Comparison of ENCODE assay signal across 1 cellular context in the genomic region with DNA sequence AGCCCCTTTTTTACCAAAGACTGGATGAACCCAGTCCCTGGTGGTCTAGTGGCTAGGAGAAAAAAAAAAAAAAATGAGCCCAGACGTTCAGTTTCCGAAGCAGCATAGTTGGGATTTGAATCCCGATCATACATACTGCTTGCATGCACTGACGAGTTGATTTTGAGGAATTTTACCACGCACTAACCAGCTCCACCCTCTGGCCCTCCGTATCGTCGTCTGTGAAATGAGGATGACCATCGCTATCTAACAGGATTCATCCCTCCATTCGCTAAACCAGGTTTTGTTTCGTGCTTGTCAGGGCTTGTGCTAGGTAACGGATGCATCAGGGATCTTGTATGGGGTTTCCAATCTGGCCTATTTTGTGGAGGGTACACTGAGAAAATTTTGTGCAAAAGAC.
TF ChIP-seq lines count a peak whose summit lies in the region.

No MANE protein-coding gene starts in this region.

TF ChIP-seq in GM23338, 12 proteins besides CTCF, POLR2A, EP300 and RAD21:
- TF ChIP-seq, protein P1, sequence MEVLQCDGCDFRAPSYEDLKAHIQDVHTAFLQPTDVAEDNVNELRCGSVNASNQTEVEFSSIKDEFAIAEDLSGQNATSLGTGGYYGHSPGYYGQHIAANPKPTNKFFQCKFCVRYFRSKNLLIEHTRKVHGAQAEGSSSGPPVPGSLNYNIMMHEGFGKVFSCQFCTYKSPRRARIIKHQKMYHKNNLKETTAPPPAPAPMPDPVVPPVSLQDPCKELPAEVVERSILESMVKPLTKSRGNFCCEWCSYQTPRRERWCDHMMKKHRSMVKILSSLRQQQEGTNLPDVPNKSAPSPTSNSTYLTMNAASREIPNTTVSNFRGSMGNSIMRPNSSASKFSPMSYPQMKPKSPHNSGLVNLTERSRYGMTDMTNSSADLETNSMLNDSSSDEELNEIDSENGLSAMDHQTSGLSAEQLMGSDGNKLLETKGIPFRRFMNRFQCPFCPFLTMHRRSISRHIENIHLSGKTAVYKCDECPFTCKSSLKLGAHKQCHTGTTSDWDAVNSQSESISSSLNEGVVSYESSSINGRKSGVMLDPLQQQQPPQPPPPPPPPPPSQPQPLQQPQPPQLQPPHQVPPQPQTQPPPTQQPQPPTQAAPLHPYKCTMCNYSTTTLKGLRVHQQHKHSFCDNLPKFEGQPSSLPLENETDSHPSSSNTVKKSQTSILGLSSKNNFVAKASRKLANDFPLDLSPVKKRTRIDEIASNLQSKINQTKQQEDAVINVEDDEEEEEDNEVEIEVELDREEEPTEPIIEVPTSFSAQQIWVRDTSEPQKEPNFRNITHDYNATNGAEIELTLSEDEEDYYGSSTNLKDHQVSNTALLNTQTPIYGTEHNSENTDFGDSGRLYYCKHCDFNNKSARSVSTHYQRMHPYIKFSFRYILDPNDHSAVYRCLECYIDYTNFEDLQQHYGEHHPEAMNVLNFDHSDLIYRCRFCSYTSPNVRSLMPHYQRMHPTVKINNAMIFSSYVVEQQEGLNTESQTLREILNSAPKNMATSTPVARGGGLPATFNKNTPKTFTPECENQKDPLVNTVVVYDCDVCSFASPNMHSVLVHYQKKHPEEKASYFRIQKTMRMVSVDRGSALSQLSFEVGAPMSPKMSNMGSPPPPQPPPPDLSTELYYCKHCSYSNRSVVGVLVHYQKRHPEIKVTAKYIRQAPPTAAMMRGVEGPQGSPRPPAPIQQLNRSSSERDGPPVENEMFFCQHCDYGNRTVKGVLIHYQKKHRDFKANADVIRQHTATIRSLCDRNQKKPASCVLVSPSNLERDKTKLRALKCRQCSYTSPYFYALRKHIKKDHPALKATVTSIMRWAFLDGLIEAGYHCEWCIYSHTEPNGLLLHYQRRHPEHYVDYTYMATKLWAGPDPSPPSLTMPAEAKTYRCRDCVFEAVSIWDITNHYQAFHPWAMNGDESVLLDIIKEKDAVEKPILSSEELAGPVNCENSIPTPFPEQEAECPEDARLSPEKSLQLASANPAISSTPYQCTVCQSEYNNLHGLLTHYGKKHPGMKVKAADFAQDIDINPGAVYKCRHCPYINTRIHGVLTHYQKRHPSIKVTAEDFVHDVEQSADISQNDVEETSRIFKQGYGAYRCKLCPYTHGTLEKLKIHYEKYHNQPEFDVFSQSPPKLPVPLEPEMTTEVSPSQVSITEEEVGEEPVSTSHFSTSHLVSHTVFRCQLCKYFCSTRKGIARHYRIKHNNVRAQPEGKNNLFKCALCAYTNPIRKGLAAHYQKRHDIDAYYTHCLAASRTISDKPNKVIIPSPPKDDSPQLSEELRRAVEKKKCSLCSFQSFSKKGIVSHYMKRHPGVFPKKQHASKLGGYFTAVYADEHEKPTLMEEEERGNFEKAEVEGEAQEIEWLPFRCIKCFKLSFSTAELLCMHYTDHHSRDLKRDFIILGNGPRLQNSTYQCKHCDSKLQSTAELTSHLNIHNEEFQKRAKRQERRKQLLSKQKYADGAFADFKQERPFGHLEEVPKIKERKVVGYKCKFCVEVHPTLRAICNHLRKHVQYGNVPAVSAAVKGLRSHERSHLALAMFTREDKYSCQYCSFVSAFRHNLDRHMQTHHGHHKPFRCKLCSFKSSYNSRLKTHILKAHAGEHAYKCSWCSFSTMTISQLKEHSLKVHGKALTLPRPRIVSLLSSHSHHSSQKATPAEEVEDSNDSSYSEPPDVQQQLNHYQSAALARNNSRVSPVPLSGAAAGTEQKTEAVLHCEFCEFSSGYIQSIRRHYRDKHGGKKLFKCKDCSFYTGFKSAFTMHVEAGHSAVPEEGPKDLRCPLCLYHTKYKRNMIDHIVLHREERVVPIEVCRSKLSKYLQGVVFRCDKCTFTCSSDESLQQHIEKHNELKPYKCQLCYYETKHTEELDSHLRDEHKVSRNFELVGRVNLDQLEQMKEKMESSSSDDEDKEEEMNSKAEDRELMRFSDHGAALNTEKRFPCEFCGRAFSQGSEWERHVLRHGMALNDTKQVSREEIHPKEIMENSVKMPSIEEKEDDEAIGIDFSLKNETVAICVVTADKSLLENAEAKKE (CRISPR knock-in tag; IDR thresholded peaks at IDR 0.05), result no peak
- TF ChIP-seq EZH2phosphoT487 (IDR thresholded peaks at IDR 0.05; ENCODE audit: unreplicated experiment) (no peak), NANOG (IDR thresholded peaks at IDR 0.05; ENCODE audit: borderline replicate concordance) (no peak), ZNF114 (CRISPR knock-in tag; IDR thresholded peaks at IDR 0.05) (no peak), EZH2 (IDR thresholded peaks at IDR 0.05; ENCODE audit: low read depth, unreplicated experiment) (no peak), JUNB (IDR thresholded peaks at IDR 0.05; ENCODE audit: unreplicated experiment) (no peak), POLR2AphosphoS5 (IDR thresholded peaks at IDR 0.05; ENCODE audit: low read depth) (no peak), STAT1 (IDR thresholded peaks at IDR 0.05; ENCODE audit: unreplicated experiment) (no peak), REST (IDR thresholded peaks at IDR 0.05; ENCODE audit: unreplicated experiment) (no peak), ZNF331 (CRISPR knock-in tag; IDR thresholded peaks at IDR 0.05; ENCODE audit: low read depth) (no peak), CREB1 (CRISPR knock-in tag; IDR thresholded peaks at IDR 0.05; ENCODE audit: low read depth) (no peak)
- TF ChIP-seq, protein P2, sequence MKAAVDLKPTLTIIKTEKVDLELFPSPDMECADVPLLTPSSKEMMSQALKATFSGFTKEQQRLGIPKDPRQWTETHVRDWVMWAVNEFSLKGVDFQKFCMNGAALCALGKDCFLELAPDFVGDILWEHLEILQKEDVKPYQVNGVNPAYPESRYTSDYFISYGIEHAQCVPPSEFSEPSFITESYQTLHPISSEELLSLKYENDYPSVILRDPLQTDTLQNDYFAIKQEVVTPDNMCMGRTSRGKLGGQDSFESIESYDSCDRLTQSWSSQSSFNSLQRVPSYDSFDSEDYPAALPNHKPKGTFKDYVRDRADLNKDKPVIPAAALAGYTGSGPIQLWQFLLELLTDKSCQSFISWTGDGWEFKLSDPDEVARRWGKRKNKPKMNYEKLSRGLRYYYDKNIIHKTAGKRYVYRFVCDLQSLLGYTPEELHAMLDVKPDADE (IDR thresholded peaks at IDR 0.05), result no peak
